In genomic region chr2:226813148-226813701, GRCh38 we compare ENCODE assay signal across 11 cellular contexts. TPM values are rescaled to one million over a fixed set of nuclear protein-coding genes. Genes with fewer than 3 reads are reported as not detected.
A peak's percentile ranks its signal among the peaks of the same experiment; 100 is the strongest.
DNase-seq lines count a peak whose midpoint lies in the region; ATAC-seq and TF ChIP-seq lines count a peak whose summit lies in the region.
"Had no signal": no experiment of that assay in that cellular context is flagged by ENCODE, and none has a peak within 500 bp of the region (broad histone marks: within the 10 kb centered on the region; RNA-seq: fewer than 3 reads in every experiment).

No MANE protein-coding gene starts in this region.

- intact Hi-C loops in esophagus muscularis mucosa (cut with DNase I), result no loop called here
- intact Hi-C loops in vagina (cut with DNase I), result no loop called here

- CTCF ChIA-PET in CD8-positive, alpha-beta memory T cell (lab: Charles Lee), result interaction anchor here (0.6 kb wide), 1 partner anchor 73 kb away, joined by 3 read pairs; no protein-coding TSS in a partner anchor

- no peak overlapping the region for H3K4me3 Mint-ChIP-seq in CD8-positive, alpha-beta memory T cell
- H3K4me3 Mint-ChIP-seq: activated naive CD8-positive, alpha-beta T cell treated with anti-CD3 and anti-CD28 coated beads, Interleukin-2, amount 10 ng/mL, durations not matched to agents 7 days and 5 days; T-cell had no signal

- no peaks in the 10 kb centered on the region for H3K36me3 ChIP-seq in esophagus muscularis mucosa
- no peaks in the 10 kb centered on the region for H3K36me3 ChIP-seq in CD8-positive, alpha-beta memory T cell (ENCODE audit: insufficient read depth, low read length)
- H3K36me3 ChIP-seq in vagina, result no peaks in the 10 kb centered on the region

- WGBS in esophagus muscularis mucosa, result 88% methylated on average over 1 of the region's 1 CpG

- no peak for DNase-seq in AG09309 (ENCODE audit: low read depth)
- peak; percentile 39 for DNase-seq in NAMALWA (ENCODE audit: low spot score)
- DNase-seq in esophagus muscularis mucosa (ENCODE audit: extremely low spot score), result no peak
- no peak for DNase-seq in CD8-positive, alpha-beta memory T cell
- no peak for DNase-seq in vagina (ENCODE audit: extremely low spot score in 2 of 2)
- DNase-seq in omental fat pad (ENCODE audit: low spot score), result no peak
- DNase-seq in OCI-M2 (lab: John Stamatoyannopoulos, UW; ENCODE audit: unreplicated experiment), result no peak
- DNase-seq: activated naive CD8-positive, alpha-beta T cell treated with anti-CD3 and anti-CD28 coated beads, Interleukin-2, amount 10 ng/mL, durations not matched to agents 7 days and 5 days; small intestine; T-cell had no signal

- ATAC-seq in omental fat pad (ENCODE audit: low FRiP score), result no peak
- ATAC-seq: T-cell had no signal

- no peaks in the 10 kb centered on the region for H3K36me3 Mint-ChIP-seq in CD8-positive, alpha-beta memory T cell
- H3K36me3 Mint-ChIP-seq: activated naive CD8-positive, alpha-beta T cell treated with anti-CD3 and anti-CD28 coated beads, Interleukin-2, amount 10 ng/mL, durations not matched to agents 7 days and 5 days; T-cell had no signal

- H3K27me3 Mint-ChIP-seq in CD8-positive, alpha-beta memory T cell, result peaks cover 13 to 59% of the 10 kb centered on the region in 2 donors

- TF ChIP-seq POLR2A in esophagus muscularis mucosa (IDR thresholded peaks at IDR 0.05; ENCODE audit: low read depth) (no peak), vagina (IDR thresholded peaks at IDR 0.05) (no peak)

- no peaks in the 10 kb centered on the region for H3K9me3 ChIP-seq in esophagus muscularis mucosa
- no peaks in the 10 kb centered on the region for H3K9me3 ChIP-seq in CD8-positive, alpha-beta memory T cell (ENCODE audit: low read length)
- H3K9me3 ChIP-seq in vagina, result no peaks in the 10 kb centered on the region

- TF ChIP-seq CTCF in AG09309 (IDR thresholded peaks at IDR 0.05; ENCODE audit: control insufficient read depth, insufficient read depth, low read depth, low read length, missing control alignments) (peak; percentile 84), GM12874 (IDR thresholded peaks at IDR 0.05; ENCODE audit: insufficient read depth, low read depth, low read length) (peak; percentile 60), esophagus muscularis mucosa (IDR thresholded peaks at IDR 0.05) (peak in 2 of 3 experiments; percentile 2 to 8), vagina (IDR thresholded peaks at IDR 0.05) (no peak), omental fat pad (IDR thresholded peaks at IDR 0.05) (no peak)

- H3K27me3 ChIP-seq in esophagus muscularis mucosa (peaks cover 0 to 5% (median 0%) of the 10 kb centered on the region in 4 donors), vagina (no peaks in the 10 kb centered on the region)
- H3K27me3 ChIP-seq in CD8-positive, alpha-beta memory T cell (ENCODE audit: insufficient read depth, low read length, poor library complexity, severe bottlenecking), result no peaks in the 10 kb centered on the region

- no peaks in the 10 kb centered on the region for H3K9me3 Mint-ChIP-seq in CD8-positive, alpha-beta memory T cell
- H3K9me3 Mint-ChIP-seq: activated naive CD8-positive, alpha-beta T cell treated with anti-CD3 and anti-CD28 coated beads, Interleukin-2, amount 10 ng/mL, durations not matched to agents 7 days and 5 days; T-cell had no signal

- POLR2A ChIA-PET in CD8-positive, alpha-beta memory T cell (lab: Charles Lee), result no interaction called here

- no peaks in the 10 kb centered on the region for H3K4me1 Mint-ChIP-seq in CD8-positive, alpha-beta memory T cell
- H3K4me1 Mint-ChIP-seq: activated naive CD8-positive, alpha-beta T cell treated with anti-CD3 and anti-CD28 coated beads, Interleukin-2, amount 10 ng/mL, durations not matched to agents 7 days and 5 days; T-cell had no signal

- H3K27ac ChIP-seq in esophagus muscularis mucosa (replicated peaks in 1 of 4) (no peak overlapping the region), vagina (no peak overlapping the region)
- H3K27ac ChIP-seq in CD8-positive, alpha-beta memory T cell (ENCODE audit: low read depth, low read length), result no peak overlapping the region

- TF ChIP-seq EP300 in esophagus muscularis mucosa (IDR thresholded peaks at IDR 0.05), result no peak

- no peak overlapping the region for H3K4me3 ChIP-seq in AG09309 (ENCODE audit: control insufficient read depth, low read depth, low read length)
- no peak overlapping the region for H3K4me3 ChIP-seq in esophagus muscularis mucosa
- no peak overlapping the region for H3K4me3 ChIP-seq in CD8-positive, alpha-beta memory T cell (ENCODE audit: low read length)
- H3K4me3 ChIP-seq in vagina, result no peak overlapping the region

- H3K27ac Mint-ChIP-seq in CD8-positive, alpha-beta memory T cell, result no peak overlapping the region
- H3K27ac Mint-ChIP-seq: activated naive CD8-positive, alpha-beta T cell treated with anti-CD3 and anti-CD28 coated beads, Interleukin-2, amount 10 ng/mL, durations not matched to agents 7 days and 5 days; T-cell had no signal

- no peaks in the 10 kb centered on the region for H3K4me1 ChIP-seq in esophagus muscularis mucosa
- no peaks in the 10 kb centered on the region for H3K4me1 ChIP-seq in CD8-positive, alpha-beta memory T cell (ENCODE audit: insufficient read depth, low read length)
- no peaks in the 10 kb centered on the region for H3K4me1 ChIP-seq in vagina

RNA-seq across cellular contexts. Expression of gene IRS1, which starts 13.6 kb away (rescaled TPM):
- total RNA-seq in esophagus muscularis mucosa (10 to 100 TPM; 27.8 to 47.6 (median 32.8) TPM), vagina (16.9 TPM), omental fat pad (10 to 100 TPM; 14.3 to 16.2 (median 15.5) TPM)
- total RNA-seq in CD8-positive, alpha-beta memory T cell, result 1 to 10 TPM; 3.6 to 3.9 TPM
- 0.20 TPM for polyA plus RNA-seq in CD8-positive, alpha-beta memory T cell

RNA-seq across cellular contexts. Expression of gene RHBDD1, which starts 22.6 kb away (rescaled TPM):
- 10 to 100 TPM; 18.3 to 24.9 (median 22.2) TPM for total RNA-seq in esophagus muscularis mucosa
- 10 to 100 TPM; 32.8 to 35.7 TPM for total RNA-seq in CD8-positive, alpha-beta memory T cell
- 19.2 TPM for polyA plus RNA-seq in CD8-positive, alpha-beta memory T cell
- 27.3 TPM for total RNA-seq in vagina
- total RNA-seq in omental fat pad, result 10 to 100 TPM; 12.1 to 21.6 (median 19.3) TPM

Comparison
In these comparisons a context has a peak if more than half of its experiments do, and no peak if none do; other contexts are left out.
1. CTCF ChIP-seq: peak in AG09309 (single experiment), GM12874 (single experiment) and esophagus muscularis mucosa (2 of 3); none in vagina (0 of 3) and omental fat pad (0 of 3).